22 cellular contexts compared by ENCODE assay signal in the genomic region with DNA sequence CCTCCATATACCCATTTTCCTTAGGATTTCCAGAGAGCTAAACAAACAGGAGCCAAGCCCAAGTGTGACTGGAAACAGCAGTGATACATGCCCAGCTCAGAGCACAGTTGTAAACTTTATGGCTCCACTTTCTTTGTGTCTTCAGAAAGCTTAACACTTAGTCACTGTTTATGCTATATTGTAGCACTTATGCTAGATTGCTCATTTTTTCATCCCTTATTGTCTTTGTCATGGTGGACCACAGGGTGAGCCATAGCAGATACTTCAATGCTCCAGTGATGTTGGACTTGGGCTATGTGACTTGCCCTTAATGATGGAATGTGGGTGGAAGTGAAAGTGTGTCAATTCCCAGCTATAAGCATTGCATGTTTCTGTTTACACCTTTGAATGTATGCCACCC.
"Had no signal": no experiment of that assay in that cellular context is flagged by ENCODE, and none has a peak within 500 bp of the region (broad histone marks: within the 10 kb centered on the region; RNA-seq: fewer than 3 reads in every experiment).

No MANE protein-coding gene starts in this region.

- ATAC-seq: activated T-cell treated with anti-CD3 and anti-CD28 coated beads, Interleukin-2, amount 50 U/mL, for 4 hours; naive thymus-derived CD4-positive, alpha-beta T cell; WTC11 had no signal

- H3K4me3 ChIP-seq: ovary, prostate gland, right atrium auricular region, spleen, thoracic aorta, vagina had no signal

- H3K27ac ChIP-seq: ovary, prostate gland, right atrium auricular region, spleen, thoracic aorta, vagina had no signal

- DNase-seq: activated CD4-positive, alpha-beta memory T cell treated with anti-CD3 and anti-CD28 coated beads, Interleukin-2, amount 10 ng/mL, durations not matched to agents 7 days and 5 days; activated CD4-positive, alpha-beta T cell treated with anti-CD3 and anti-CD28 coated beads for 1 hour; activated CD4-positive, alpha-beta T cell treated with anti-CD3 and anti-CD28 coated beads, Interleukin-2, amount 10 ng/mL, durations not matched to agents 7 days and 5 days; activated T-cell treated with anti-CD3 and anti-CD28 coated beads, Interleukin-2, amount 50 U/mL, for 4 hours; effector CD8-positive, alpha-beta T cell; erythroblast; head of caudate nucleus; hypothalamus; immature natural killer cell; kidney; midbrain; naive thymus-derived CD4-positive, alpha-beta T cell; ovary; spleen; T-helper 2 cell had no signal

- H3K9me3 ChIP-seq: ovary, prostate gland, right atrium auricular region, spleen, thoracic aorta, vagina had no signal

- FAIRE-seq: colon, endometrium, kidney had no signal

- H3K4me1 ChIP-seq: prostate gland, spleen, vagina had no signal

- H3K36me3 ChIP-seq: ovary, prostate gland, right atrium auricular region, spleen, thoracic aorta, vagina had no signal

- H3K27me3 ChIP-seq: ovary, right atrium auricular region, spleen, vagina had no signal
